ENCODE assay signal across 8 cellular contexts in the genomic region with DNA sequence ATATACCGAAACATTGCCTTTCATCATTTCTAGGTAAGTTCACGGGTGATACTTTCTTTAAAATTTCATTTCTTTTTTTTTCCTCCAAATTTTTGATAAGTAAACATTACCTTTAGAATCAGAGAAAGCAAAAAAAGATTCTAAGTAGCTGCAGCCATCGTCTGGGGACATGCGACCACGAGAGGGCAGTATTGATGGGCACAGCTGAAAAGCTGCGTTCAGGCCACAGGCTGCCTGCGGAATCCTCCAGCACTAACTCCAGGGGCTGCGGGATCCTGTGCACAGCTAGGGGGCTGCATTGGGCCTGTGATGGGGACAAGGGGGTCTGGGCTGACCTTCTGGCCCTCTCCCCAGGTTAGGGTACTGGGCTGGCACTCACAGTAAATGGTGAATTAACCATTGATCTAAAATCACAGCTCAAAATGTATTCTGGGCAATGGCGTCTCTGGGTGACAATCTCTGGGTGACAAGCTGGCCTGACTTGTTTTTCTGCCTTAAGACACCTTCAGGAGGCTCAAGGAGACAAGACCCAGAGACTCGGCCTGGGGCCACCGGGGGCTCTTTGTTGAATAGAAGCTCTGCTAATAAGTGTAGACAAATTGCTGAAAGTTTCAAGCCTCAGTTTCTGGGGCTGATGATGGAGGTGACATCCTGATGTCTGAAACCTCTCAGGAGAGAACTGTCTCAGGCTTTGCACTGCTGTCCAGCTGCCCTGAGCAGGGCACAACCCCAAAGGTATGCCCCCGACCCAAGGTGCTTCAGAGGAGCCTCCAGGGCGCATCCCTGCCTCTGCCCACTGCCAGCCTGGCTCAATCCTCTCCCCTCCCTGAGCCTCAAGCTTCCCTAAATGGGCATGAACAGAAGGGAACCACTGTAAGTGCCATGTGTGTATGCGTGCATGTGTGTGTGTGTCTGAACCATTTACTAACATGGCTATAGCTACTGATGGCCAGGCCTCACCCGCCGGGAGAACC. TPM values are rescaled to one million over a fixed set of nuclear protein-coding genes. Genes with fewer than 3 reads are reported as not detected.
DNase-seq lines count a peak whose midpoint lies in the region; ATAC-seq, FAIRE-seq and TF ChIP-seq lines count a peak whose summit lies in the region.

No MANE protein-coding gene starts in this region.

- 50% methylated on average over 16 of the region's 16 CpGs for WGBS in right cardiac atrium

- peak; percentile 34 to 46 for ATAC-seq in right cardiac atrium
- peak in 1 of 2 donors; percentile 56 for ATAC-seq in gastrocnemius medialis
- no peak for ATAC-seq in GM18873 (IDR thresholded peaks at IDR 0.05; ENCODE audit: low FRiP score, unreplicated experiment)
- ATAC-seq in HG03159 (IDR thresholded peaks at IDR 0.05; ENCODE audit: unreplicated experiment) = no peak

- H3K4me3 ChIP-seq in right cardiac atrium (ENCODE audit: low read length) = no peak overlapping the region
- H3K4me3 ChIP-seq in gastrocnemius medialis = no peak overlapping the region

- in situ Hi-C loops in gastrocnemius medialis (cut with MboI; ENCODE audit: low sequenced_read_pairs in 4 of 4) = no loop called here

- no peak for TF ChIP-seq POLR2A in gastrocnemius medialis (IDR thresholded peaks at IDR 0.05)

- H3K9me3 ChIP-seq in right cardiac atrium (ENCODE audit: control insufficient read depth, low read length) (no peaks in the 10 kb centered on the region), gastrocnemius medialis (no peaks in the 10 kb centered on the region)

- no peaks in the 10 kb centered on the region for H3K36me3 ChIP-seq in gastrocnemius medialis

- H3K27me3 ChIP-seq in right cardiac atrium (ENCODE audit: control insufficient read depth, insufficient read depth) (no peaks in the 10 kb centered on the region), gastrocnemius medialis (no peaks in the 10 kb centered on the region)

- TF ChIP-seq CTCF in D721Med (IDR thresholded peaks at IDR 0.05; ENCODE audit: insufficient read depth, missing control alignments) (peak; percentile 88), gastrocnemius medialis (IDR thresholded peaks at IDR 0.05 in 4 of 5, conservative IDR thresholded peaks at IDR 0.05 in 1 of 5) (peak; percentile 29 to 72 (median 45))

- no peak for FAIRE-seq in D721Med (lab: Jason Lieb, UNC)

- H3K27ac ChIP-seq in right cardiac atrium (ENCODE audit: low read length) (no peak overlapping the region), gastrocnemius medialis (no peak overlapping the region)

- DNase-seq in D721Med (ENCODE audit: insufficient read length, low spot score) (peak; percentile 87), KG1 (lab: John Stamatoyannopoulos, UW) (peak; percentile 12), T follicular helper cell (ENCODE audit: low read depth) (peak; percentile 50), amniotic stem cell (lab: John Stamatoyannopoulos, UW) (peak; percentile 16), right cardiac atrium (peak; percentile 71 to 87 (median 86)), gastrocnemius medialis (peak; percentile 13 to 32)

- H3K4me1 ChIP-seq in right cardiac atrium (ENCODE audit: control insufficient read depth, insufficient read depth, low read length) (no peaks in the 10 kb centered on the region), gastrocnemius medialis (no peaks in the 10 kb centered on the region)

- intact Hi-C loops in right cardiac atrium (cut with DNase I) (no loop called here), gastrocnemius medialis (cut with DNase I; ENCODE audit: low total_unique reads) (no loop called here)

RNA-seq across cellular contexts. Expression of a gene that starts 44.3 kb away (rescaled TPM):
- total RNA-seq in right cardiac atrium (1 to 10 TPM; 2.5 to 3.2 (median 2.8) TPM), gastrocnemius medialis (1 to 10 TPM in 1 of 4 donors, under 1 TPM in 3; 0.39 to 2.9 (median 0.59) TPM)
- 1.7 TPM for polyA plus RNA-seq in right cardiac atrium

Comparison
In these comparisons a context has a peak if more than half of its experiments do, and no peak if none do; other contexts are left out.
1. DNase-seq: peak in every context shown above with its lines; median percentile 87 in D721Med; 86 in right cardiac atrium; 50 in T follicular helper cell; 22 in gastrocnemius medialis; 16 in amniotic stem cell; 12 in KG1.
2. ATAC-seq: peak in right cardiac atrium (2 of 2); none in GM18873 (single experiment) and HG03159 (single experiment).